ENCODE assay signal across 2 cellular contexts in the genomic region with DNA sequence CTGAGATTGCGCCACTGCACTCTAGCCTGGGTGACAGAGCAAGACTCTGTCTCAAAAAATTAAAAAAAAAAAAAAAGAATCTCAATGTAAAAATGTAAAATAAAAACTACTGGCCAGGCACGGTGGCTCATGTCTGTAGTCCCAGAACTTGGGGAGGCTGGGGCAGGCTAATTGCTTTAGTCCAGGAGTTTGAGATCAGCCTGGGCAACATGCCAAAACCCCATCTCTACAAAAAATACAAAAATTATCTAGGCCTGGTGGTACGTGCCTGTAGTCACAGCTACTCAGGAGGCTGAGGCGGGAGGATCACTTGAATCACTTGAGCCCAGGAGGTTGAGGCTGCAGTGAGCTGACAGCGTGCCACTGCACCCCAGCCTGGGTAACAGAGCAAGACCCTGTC.
TF ChIP-seq lines count a peak whose summit lies in the region.

No MANE protein-coding gene starts in this region.

TF ChIP-seq in HEK293, 187 proteins besides CTCF, POLR2A, EP300 and RAD21:
- TF ChIP-seq, protein P1, sequence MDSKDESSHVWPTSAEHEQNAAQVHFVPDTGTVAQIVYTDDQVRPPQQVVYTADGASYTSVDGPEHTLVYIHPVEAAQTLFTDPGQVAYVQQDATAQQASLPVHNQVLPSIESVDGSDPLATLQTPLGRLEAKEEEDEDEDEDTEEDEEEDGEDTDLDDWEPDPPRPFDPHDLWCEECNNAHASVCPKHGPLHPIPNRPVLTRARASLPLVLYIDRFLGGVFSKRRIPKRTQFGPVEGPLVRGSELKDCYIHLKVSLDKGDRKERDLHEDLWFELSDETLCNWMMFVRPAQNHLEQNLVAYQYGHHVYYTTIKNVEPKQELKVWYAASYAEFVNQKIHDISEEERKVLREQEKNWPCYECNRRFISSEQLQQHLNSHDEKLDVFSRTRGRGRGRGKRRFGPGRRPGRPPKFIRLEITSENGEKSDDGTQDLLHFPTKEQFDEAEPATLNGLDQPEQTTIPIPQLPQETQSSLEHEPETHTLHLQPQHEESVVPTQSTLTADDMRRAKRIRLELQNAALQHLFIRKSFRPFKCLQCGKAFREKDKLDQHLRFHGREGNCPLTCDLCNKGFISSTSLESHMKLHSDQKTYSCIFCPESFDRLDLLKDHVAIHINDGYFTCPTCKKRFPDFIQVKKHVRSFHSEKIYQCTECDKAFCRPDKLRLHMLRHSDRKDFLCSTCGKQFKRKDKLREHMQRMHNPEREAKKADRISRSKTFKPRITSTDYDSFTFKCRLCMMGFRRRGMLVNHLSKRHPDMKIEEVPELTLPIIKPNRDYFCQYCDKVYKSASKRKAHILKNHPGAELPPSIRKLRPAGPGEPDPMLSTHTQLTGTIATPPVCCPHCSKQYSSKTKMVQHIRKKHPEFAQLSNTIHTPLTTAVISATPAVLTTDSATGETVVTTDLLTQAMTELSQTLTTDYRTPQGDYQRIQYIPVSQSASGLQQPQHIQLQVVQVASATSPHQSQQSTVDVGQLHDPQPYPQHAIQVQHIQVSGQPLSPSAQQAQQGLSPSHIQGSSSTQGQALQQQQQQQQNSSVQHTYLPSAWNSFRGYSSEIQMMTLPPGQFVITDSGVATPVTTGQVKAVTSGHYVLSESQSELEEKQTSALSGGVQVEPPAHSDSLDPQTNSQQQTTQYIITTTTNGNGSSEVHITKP (tag by site-specific recombination; IDR thresholded peaks at IDR 0.05) = peak; percentile 62

TF ChIP-seq in K562, 482 proteins besides CTCF, POLR2A, EP300 and RAD21:
- peak; percentile 79 for TF ChIP-seq NFIC (IDR thresholded peaks at IDR 0.05)
